In genomic region chr17:31392856-31393748, GRCh38 we compare ENCODE assay signal across 9 cellular contexts. TPM values are rescaled to one million over a fixed set of nuclear protein-coding genes. Genes with fewer than 3 reads are reported as not detected.
DNase-seq lines count a peak whose midpoint lies in the region; ATAC-seq and TF ChIP-seq lines count a peak whose summit lies in the region.
"Had no signal": no experiment of that assay in that cellular context is flagged by ENCODE, and none has a peak within 500 bp of the region (broad histone marks: within the 10 kb centered on the region; RNA-seq: fewer than 3 reads in every experiment).

No MANE protein-coding gene starts in this region.

- POLR2A ChIA-PET in activated CD8-positive, alpha-beta T cell treated with anti-CD3 and anti-CD28 coated beads for 36 hours (lab: Charles Lee) = interaction anchor here (1.4 kb wide), 1 partner anchor 33 kb away, joined by 3 read pairs; no protein-coding TSS in a partner anchor
- POLR2A ChIA-PET in activated CD8-positive, alpha-beta T cell treated with anti-CD3 and anti-CD28 coated beads, Interleukin-2, amount 10 ng/mL, durations not matched to agents 7 days and 5 days (lab: Charles Lee) = no interaction called here

- CTCF ChIA-PET in activated CD8-positive, alpha-beta T cell treated with anti-CD3 and anti-CD28 coated beads for 36 hours (lab: Charles Lee) = interaction anchor here (0.8 to 1.4 kb wide), 3 partner anchors 42 to 154 kb away, joined by 3 read pairs; no protein-coding TSS in a partner anchor
- CTCF ChIA-PET in activated CD8-positive, alpha-beta T cell treated with anti-CD3 and anti-CD28 coated beads, Interleukin-2, amount 10 ng/mL, durations not matched to agents 7 days and 5 days (lab: Charles Lee) = no interaction called here

- peak overlapping the region; percentile 63 for H3K4me3 Mint-ChIP-seq in activated CD8-positive, alpha-beta T cell treated with anti-CD3 and anti-CD28 coated beads for 36 hours
- H3K4me3 Mint-ChIP-seq in activated CD8-positive, alpha-beta T cell treated with anti-CD3 and anti-CD28 coated beads, Interleukin-2, amount 10 ng/mL, durations not matched to agents 7 days and 5 days = no peak overlapping the region
- H3K4me3 Mint-ChIP-seq in stimulated activated naive CD8-positive, alpha-beta T cell treated with anti-CD3 and anti-CD28 coated beads, Interleukin-15, amount 100 ng/mL, for 72 hours = peak overlapping the region; percentile 63 to 76

- no peak for DNase-seq in activated CD8-positive, alpha-beta T cell treated with anti-CD3 and anti-CD28 coated beads for 36 hours
- no peak for DNase-seq in activated CD8-positive, alpha-beta T cell treated with anti-CD3 and anti-CD28 coated beads, Interleukin-2, amount 10 ng/mL, durations not matched to agents 7 days and 5 days
- peak; percentile 50 for DNase-seq in activated CD8-positive, alpha-beta memory T cell treated with anti-CD3 and anti-CD28 coated beads, Interleukin-2, amount 50 U/mL, for 48 hours
- peak in 27 of 42 donors; percentile 22 to 73 (median 54) for DNase-seq in head of caudate nucleus
- DNase-seq in stimulated activated naive CD8-positive, alpha-beta T cell treated with anti-CD3 and anti-CD28 coated beads, Interleukin-15, amount 100 ng/mL, for 72 hours = no peak
- no peak for DNase-seq in activated effector memory CD4-positive, alpha-beta T cell treated with anti-CD3 and anti-CD28 coated beads, Interleukin-2, amount 50 U/mL, for 16 hours
- DNase-seq: activated CD4-positive, alpha-beta T cell treated with anti-CD3 and anti-CD28 coated beads, Interleukin-2, amount 50 U/mL, for 1 hour had no signal

- H3K4me1 Mint-ChIP-seq in activated CD8-positive, alpha-beta T cell treated with anti-CD3 and anti-CD28 coated beads for 36 hours (ENCODE audit: low read depth) = peaks cover 5% of the 10 kb centered on the region
- H3K4me1 Mint-ChIP-seq in activated CD8-positive, alpha-beta T cell treated with anti-CD3 and anti-CD28 coated beads, Interleukin-2, amount 10 ng/mL, durations not matched to agents 7 days and 5 days (ENCODE audit: low read depth) = peaks cover 9% of the 10 kb centered on the region
- peaks cover 21% of the 10 kb centered on the region for H3K4me1 Mint-ChIP-seq in stimulated activated naive CD8-positive, alpha-beta T cell treated with anti-CD3 and anti-CD28 coated beads, Interleukin-15, amount 100 ng/mL, for 72 hours

- H3K36me3 Mint-ChIP-seq in activated CD8-positive, alpha-beta T cell treated with anti-CD3 and anti-CD28 coated beads for 36 hours (ENCODE audit: low read depth) = no peaks in the 10 kb centered on the region
- no peaks in the 10 kb centered on the region for H3K36me3 Mint-ChIP-seq in activated CD8-positive, alpha-beta T cell treated with anti-CD3 and anti-CD28 coated beads, Interleukin-2, amount 10 ng/mL, durations not matched to agents 7 days and 5 days (ENCODE audit: low read depth)

- ATAC-seq in activated CD8-positive, alpha-beta T cell treated with anti-CD3 and anti-CD28 coated beads for 36 hours = no peak
- ATAC-seq in activated CD8-positive, alpha-beta T cell treated with anti-CD3 and anti-CD28 coated beads, Interleukin-2, amount 10 ng/mL, durations not matched to agents 7 days and 5 days = no peak
- ATAC-seq in stimulated activated naive CD8-positive, alpha-beta T cell treated with anti-CD3 and anti-CD28 coated beads, Interleukin-15, amount 100 ng/mL, for 72 hours = no peak
- ATAC-seq in HG03521 (IDR thresholded peaks at IDR 0.05; ENCODE audit: unreplicated experiment) (no peak), HG03025 (IDR thresholded peaks at IDR 0.05; ENCODE audit: low FRiP score, unreplicated experiment) (no peak)

- no peaks in the 10 kb centered on the region for H3K9me3 Mint-ChIP-seq in activated CD8-positive, alpha-beta T cell treated with anti-CD3 and anti-CD28 coated beads for 36 hours
- H3K9me3 Mint-ChIP-seq in activated CD8-positive, alpha-beta T cell treated with anti-CD3 and anti-CD28 coated beads, Interleukin-2, amount 10 ng/mL, durations not matched to agents 7 days and 5 days (ENCODE audit: insufficient read depth) = no peaks in the 10 kb centered on the region
- no peaks in the 10 kb centered on the region for H3K9me3 Mint-ChIP-seq in stimulated activated naive CD8-positive, alpha-beta T cell treated with anti-CD3 and anti-CD28 coated beads, Interleukin-15, amount 100 ng/mL, for 72 hours

- no peak for TF ChIP-seq CTCF in activated CD8-positive, alpha-beta T cell treated with anti-CD3 and anti-CD28 coated beads for 36 hours (IDR thresholded peaks at IDR 0.05)

- intact Hi-C loops in activated CD8-positive, alpha-beta T cell treated with anti-CD3 and anti-CD28 coated beads for 36 hours (cut with micrococcal nuclease) = loop anchor here (5.0 kb wide), 1 partner anchor 134 kb away; no protein-coding TSS in a partner anchor
- intact Hi-C loops in head of caudate nucleus (cut with DNase I) = no loop called here

- peaks cover 52% of the 10 kb centered on the region for H3K27me3 Mint-ChIP-seq in activated CD8-positive, alpha-beta T cell treated with anti-CD3 and anti-CD28 coated beads for 36 hours
- H3K27me3 Mint-ChIP-seq in activated CD8-positive, alpha-beta T cell treated with anti-CD3 and anti-CD28 coated beads, Interleukin-2, amount 10 ng/mL, durations not matched to agents 7 days and 5 days (ENCODE audit: low read depth) = peaks cover 57% of the 10 kb centered on the region
- H3K27me3 Mint-ChIP-seq in stimulated activated naive CD8-positive, alpha-beta T cell treated with anti-CD3 and anti-CD28 coated beads, Interleukin-15, amount 100 ng/mL, for 72 hours = peaks cover 72% of the 10 kb centered on the region

- H3K27ac Mint-ChIP-seq in activated CD8-positive, alpha-beta T cell treated with anti-CD3 and anti-CD28 coated beads for 36 hours = no peak overlapping the region
- no peak overlapping the region for H3K27ac Mint-ChIP-seq in activated CD8-positive, alpha-beta T cell treated with anti-CD3 and anti-CD28 coated beads, Interleukin-2, amount 10 ng/mL, durations not matched to agents 7 days and 5 days
- H3K27ac Mint-ChIP-seq in stimulated activated naive CD8-positive, alpha-beta T cell treated with anti-CD3 and anti-CD28 coated beads, Interleukin-15, amount 100 ng/mL, for 72 hours = no peak overlapping the region

RNA-seq across cellular contexts. Expression of gene RAB11FIP4, which starts 1.6 kb away (rescaled TPM):
- 10 to 100 TPM; 38.2 to 39.1 TPM for total RNA-seq in activated CD8-positive, alpha-beta T cell treated with anti-CD3 and anti-CD28 coated beads for 36 hours
- total RNA-seq in activated CD8-positive, alpha-beta T cell treated with anti-CD3 and anti-CD28 coated beads, Interleukin-2, amount 10 ng/mL, durations not matched to agents 7 days and 5 days = 10 to 100 TPM; 36.0 to 38.0 TPM

Comparison
In these comparisons a context has a peak if more than half of its experiments do, and no peak if none do; other contexts are left out.
1. DNase-seq: peak in activated CD8-positive, alpha-beta memory T cell treated with anti-CD3 and anti-CD28 coated beads, Interleukin-2, amount 50 U/mL, for 48 hours (single experiment) and head of caudate nucleus (27 of 42); none in activated CD8-positive, alpha-beta T cell treated with anti-CD3 and anti-CD28 coated beads for 36 hours (single experiment), activated CD8-positive, alpha-beta T cell treated with anti-CD3 and anti-CD28 coated beads, Interleukin-2, amount 10 ng/mL, durations not matched to agents 7 days and 5 days (single experiment), stimulated activated naive CD8-positive, alpha-beta T cell treated with anti-CD3 and anti-CD28 coated beads, Interleukin-15, amount 100 ng/mL, for 72 hours (0 of 2) and activated effector memory CD4-positive, alpha-beta T cell treated with anti-CD3 and anti-CD28 coated beads, Interleukin-2, amount 50 U/mL, for 16 hours (single experiment).